Comparison of ENCODE assay signal across 23 cellular contexts in genomic region chr5:179316961-179317360, GRCh38. TPM values are rescaled to one million over a fixed set of nuclear protein-coding genes. Genes with fewer than 3 reads are reported as not detected.
DNase-seq lines count a peak whose midpoint lies in the region; ATAC-seq and TF ChIP-seq lines count a peak whose summit lies in the region.
"Had no signal": no experiment of that assay in that cellular context is flagged by ENCODE, and none has a peak within 500 bp of the region (broad histone marks: within the 10 kb centered on the region; RNA-seq: fewer than 3 reads in every experiment).

No MANE protein-coding gene starts in this region.

- peak overlapping the region; percentile 93 for H4K91ac ChIP-seq in neuronal stem cell (ENCODE audit: low read depth, low read length, poor library complexity)

- H3K18ac ChIP-seq in neuronal stem cell (ENCODE audit: low read length): peak overlapping the region; percentile 95

- H3K4ac ChIP-seq in neuronal stem cell (ENCODE audit: low read length): no peak overlapping the region

- ATAC-seq in right cardiac atrium: no peak
- no peak for ATAC-seq in left ventricle myocardium superior
- no peak for ATAC-seq in lower lobe of right lung

- no peak overlapping the region for H3K4me3 Mint-ChIP-seq in chondrocyte (ENCODE audit: unreplicated experiment)
- H3K4me3 Mint-ChIP-seq: CD14-positive monocyte had no signal

- H3K36me3 Mint-ChIP-seq in chondrocyte (ENCODE audit: low read depth): peaks cover 4% of the 10 kb centered on the region
- H3K36me3 Mint-ChIP-seq: CD14-positive monocyte had no signal

- H3K27ac ChIP-seq in right cardiac atrium (ENCODE audit: low read length) (no peak overlapping the region), neuronal stem cell (replicated peaks; ENCODE audit: low read length) (peak overlapping the region; percentile 98), vagina (peak overlapping the region; percentile 18), lower lobe of right lung (no peak overlapping the region)
- H3K27ac ChIP-seq: HL-60, RWPE1 had no signal

- peaks cover 0 to 1% of the 10 kb centered on the region in 2 donors for H3K36me3 ChIP-seq in neuronal stem cell (replicated peaks in 1 of 2; ENCODE audit: control insufficient read depth in 2 of 2, insufficient read depth in 2 of 2, low read length in 2 of 2)
- no peaks in the 10 kb centered on the region for H3K36me3 ChIP-seq in vagina
- no peaks in the 10 kb centered on the region for H3K36me3 ChIP-seq in lower lobe of right lung

- no peak overlapping the region for H3K27ac Mint-ChIP-seq in chondrocyte (ENCODE audit: unreplicated experiment)

- H2BK12ac ChIP-seq in neuronal stem cell (ENCODE audit: low read length): peak overlapping the region; percentile 100

- no peaks in the 10 kb centered on the region for H3K79me1 ChIP-seq in neuronal stem cell (ENCODE audit: low read depth, low read length)

- H3K9me3 Mint-ChIP-seq in chondrocyte (ENCODE audit: low read depth): peaks cover 12% of the 10 kb centered on the region

- intact Hi-C loops in right cardiac atrium (cut with DNase I): no loop called here
- intact Hi-C loops in left ventricle myocardium superior (cut with micrococcal nuclease): no loop called here
- intact Hi-C loops in vagina (cut with DNase I): no loop called here
- intact Hi-C loops in lower lobe of right lung (cut with DNase I): no loop called here

- TF ChIP-seq CTCF in chondrocyte (IDR thresholded peaks at IDR 0.05): no peak
- TF ChIP-seq CTCF in vagina (IDR thresholded peaks at IDR 0.05): no peak
- no peak for TF ChIP-seq CTCF in lower lobe of right lung (IDR thresholded peaks at IDR 0.05)

- peak overlapping the region; percentile 98 for H2AK5ac ChIP-seq in neuronal stem cell (ENCODE audit: low read depth, low read length)

- H2BK5ac ChIP-seq in neuronal stem cell (ENCODE audit: low read length): peak overlapping the region; percentile 78

- H2AFZ ChIP-seq in neuronal stem cell (ENCODE audit: low read length): no peak overlapping the region

- peak overlapping the region; percentile 72 for H2BK120ac ChIP-seq in neuronal stem cell (ENCODE audit: low read depth, low read length)

- DNase-seq in right cardiac atrium (peak; percentile 17 to 64 (median 49)), left ventricle myocardium superior (no peak), chondrocyte (ENCODE audit: low spot score) (peak; percentile 20), neuronal stem cell (ENCODE audit: low spot score) (no peak), vagina (ENCODE audit: extremely low spot score in 2 of 2) (no peak), lower lobe of right lung (no peak), NCI-H2171 (lab: John Stamatoyannopoulos, UW) (no peak)
- DNase-seq: EL; GF-D8; KG1; NCI-H1092; NCI-H1436; NCI-H1930; NCI-H226; NCI-H510A treated with DMSO at 0.1 percent for 48 hours; NCI-H748 treated with DMSO at 0.1 percent for 48 hours; NK-92 treated with Interleukin-12 subunit alpha and Interleukin-12 subunit beta, amount 100 ng/mL, for 24 hours; SIG-M5; SK-N-SH had no signal

- H3K9me3 ChIP-seq in right cardiac atrium (ENCODE audit: control insufficient read depth, low read length) (no peaks in the 10 kb centered on the region), neuronal stem cell (replicated peaks in 1 of 2; ENCODE audit: control insufficient read depth in 2 of 2, insufficient read depth in 1 of 2, low read depth in 1 of 2, low read length in 2 of 2) (peaks cover 0 to 2% of the 10 kb centered on the region in 2 donors), vagina (no peaks in the 10 kb centered on the region), lower lobe of right lung (no peaks in the 10 kb centered on the region)
- H3K9me3 ChIP-seq: SK-N-SH had no signal

- H2BK15ac ChIP-seq in neuronal stem cell (ENCODE audit: low read length): no peak overlapping the region

- H3K4me1 Mint-ChIP-seq in chondrocyte (ENCODE audit: low read depth): peaks cover 26% of the 10 kb centered on the region
- H3K4me1 Mint-ChIP-seq: CD14-positive monocyte had no signal

- no peak overlapping the region for H3K9ac ChIP-seq in neuronal stem cell (ENCODE audit: low read depth, low read length, poor library complexity)
- H3K9ac ChIP-seq: SK-N-SH had no signal

- H3K4me2 ChIP-seq in neuronal stem cell (ENCODE audit: insufficient read depth, low read length, poor library complexity, severe bottlenecking): no peak overlapping the region
- H3K4me2 ChIP-seq: SK-N-SH had no signal

- H3K4me3 ChIP-seq in right cardiac atrium (ENCODE audit: low read length) (no peak overlapping the region), neuronal stem cell (ENCODE audit: low read length in 2 of 2) (no peak overlapping the region), vagina (no peak overlapping the region), lower lobe of right lung (no peak overlapping the region)

- H3K4me1 ChIP-seq in right cardiac atrium (ENCODE audit: control insufficient read depth, insufficient read depth, low read length) (peaks cover 2% of the 10 kb centered on the region), neuronal stem cell (ENCODE audit: control insufficient read depth in 2 of 2, insufficient read depth in 1 of 2, low read depth in 1 of 2, low read length in 2 of 2) (peaks cover 0 to 29% of the 10 kb centered on the region in 2 donors), vagina (peaks cover 49% of the 10 kb centered on the region), lower lobe of right lung (peaks cover 17% of the 10 kb centered on the region)

- H4K8ac ChIP-seq in neuronal stem cell (ENCODE audit: low read depth, low read length): no peak overlapping the region

- 36% methylated on average over 4 of the region's 4 CpGs for WGBS in right cardiac atrium
- no CpG with 5 or more reads among the region's 4 CpGs for WGBS in neuronal stem cell (ENCODE audit: extremely low coverage in 2 of 2, insufficient read length in 2 of 2, insufficient replicate concordance in 1 of 2), 2 donors

- H3K14ac ChIP-seq in neuronal stem cell (ENCODE audit: low read length): peak overlapping the region; percentile 72

- TF ChIP-seq POLR2A in vagina (IDR thresholded peaks at IDR 0.05): no peak

- H3K27me3 Mint-ChIP-seq in chondrocyte (ENCODE audit: low read depth): no peaks in the 10 kb centered on the region

- H3K23ac ChIP-seq in neuronal stem cell (ENCODE audit: low read depth, low read length, poor library complexity): no peak overlapping the region

- H3K27me3 ChIP-seq in right cardiac atrium (ENCODE audit: control insufficient read depth, insufficient read depth) (no peaks in the 10 kb centered on the region), neuronal stem cell (ENCODE audit: control insufficient read depth in 3 of 3, insufficient read depth in 3 of 3, low read depth in 1 of 3, low read length in 3 of 3) (peaks cover 0 to 5% (median 0%) of the 10 kb centered on the region in 3 experiments), vagina (no peaks in the 10 kb centered on the region), lower lobe of right lung (ENCODE audit: low read depth) (no peaks in the 10 kb centered on the region)

RNA-seq across cellular contexts. Expression of gene ADAMTS2, which starts 28.3 kb away (rescaled TPM):
- 10 to 100 TPM; 11.9 to 23.2 (median 18.0) TPM for total RNA-seq in right cardiac atrium
- 7.0 TPM for polyA plus RNA-seq in right cardiac atrium
- 4.3 TPM for total RNA-seq in left ventricle myocardium superior
- total RNA-seq in chondrocyte: 17.9 to 93.2 TPM (median 91.2 TPM) in 3 replicates
- 5.3 TPM for polyA plus RNA-seq in neuronal stem cell (2013, experiment 1 of 2)
- polyA plus RNA-seq in neuronal stem cell (2013, experiment 2 of 2): 5.7 TPM
- total RNA-seq in vagina: 17.4 TPM
- total RNA-seq in lower lobe of right lung: 13.0 TPM
- total RNA-seq: HT-29 had no signal

Comparison
In these comparisons a context has a peak if more than half of its experiments do, and no peak if none do; other contexts are left out.
1. DNase-seq: peak in right cardiac atrium (3 of 3) and chondrocyte (single experiment); none in left ventricle myocardium superior (single experiment), neuronal stem cell (single experiment), vagina (0 of 2), lower lobe of right lung (single experiment) and NCI-H2171 (single experiment).
2. H3K27ac ChIP-seq: peak in neuronal stem cell (single experiment) and vagina (single experiment); none in right cardiac atrium (single experiment) and lower lobe of right lung (single experiment).